Comparison of ENCODE assay signal across 14 cellular contexts in the genomic region with DNA sequence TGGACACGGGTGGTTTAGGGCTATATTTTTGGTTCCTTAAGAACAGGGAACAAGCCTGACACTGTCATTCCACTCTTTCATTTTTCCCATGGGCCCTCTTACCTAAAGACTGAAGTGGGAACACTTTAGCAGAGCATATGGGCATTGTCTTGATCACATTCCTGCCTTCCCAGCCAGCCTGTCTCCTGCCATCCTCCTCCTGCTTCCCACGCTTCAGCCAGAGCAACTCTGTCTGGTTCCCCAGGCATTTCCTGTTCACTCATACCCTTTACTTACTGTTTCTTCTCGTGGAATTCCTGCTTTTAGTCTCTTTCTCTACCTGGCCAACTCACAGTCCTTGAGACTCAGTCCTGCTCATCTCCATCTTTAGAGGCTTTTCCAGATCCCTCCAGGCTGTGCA. TPM values are rescaled to one million over a fixed set of nuclear protein-coding genes. Genes with fewer than 3 reads are reported as not detected.
DNase-seq lines count a peak whose midpoint lies in the region; ATAC-seq and TF ChIP-seq lines count a peak whose summit lies in the region.
"Had no signal": no experiment of that assay in that cellular context is flagged by ENCODE, and none has a peak within 500 bp of the region (broad histone marks: within the 10 kb centered on the region; RNA-seq: fewer than 3 reads in every experiment).

No MANE protein-coding gene starts in this region.

- intact Hi-C loops in lower leg skin (cut with DNase I; ENCODE audit: low total_unique reads), result loop anchor here (5.0 kb wide), 1 partner anchor 441 kb away; no protein-coding TSS in a partner anchor

- no peak overlapping the region for H4K91ac ChIP-seq in H9 (ENCODE audit: insufficient read length, low read depth, low read length)

- DNase-seq in EL (peak; percentile 76), RWPE1 (ENCODE audit: low spot score) (peak; percentile 33), fibroblast of the aortic adventitia (ENCODE audit: low read depth) (peak; percentile 53), progenitor cell of endocrine pancreas (ENCODE audit: low spot score, unreplicated experiment) (no peak), lower leg skin (ENCODE audit: low spot score in 2 of 2) (no peak), H9 (no peak)
- no peak for DNase-seq in central memory CD4-positive, alpha-beta T cell
- DNase-seq: activated B cell treated with CpG ODN at 0.5 μM for 24 hours; activated T-cell treated with anti-CD3 and anti-CD28 coated beads, Interleukin-2, amount 50 U/mL, for 72 hours; stimulated activated CD4-positive, alpha-beta T cell treated with anti-CD3 and anti-CD28 coated beads, Interleukin-4, amount 100 ng/mL, for 24 hours had no signal

- CTCF ChIA-PET in RWPE1 (lab: Yijun Ruan, JAX), result interaction anchor here (0.6 kb wide), 1 partner anchor 10 kb away, joined by 5 read pairs; no protein-coding TSS in a partner anchor

- POLR2A ChIA-PET in RWPE1 (lab: Yijun Ruan, JAX; ENCODE audit: low non-redundant PET), result no interaction called here

- no peak for TF ChIP-seq CTCF in RWPE1 (conservative IDR thresholded peaks at IDR 0.05; ENCODE audit: low read depth)
- no peak for TF ChIP-seq CTCF in fibroblast of the aortic adventitia (IDR thresholded peaks at IDR 0.05; ENCODE audit: insufficient read depth, low read length)
- no peak for TF ChIP-seq CTCF in progenitor cell of endocrine pancreas (IDR thresholded peaks at IDR 0.05; ENCODE audit: unreplicated experiment)
- TF ChIP-seq CTCF in lower leg skin (IDR thresholded peaks at IDR 0.05), result no peak
- TF ChIP-seq CTCF in H9 (conservative IDR thresholded peaks at IDR 0.05), result no peak

- H3K9me3 Mint-ChIP-seq in progenitor cell of endocrine pancreas (ENCODE audit: low read depth) (peaks cover 6% of the 10 kb centered on the region), H9 (peaks cover 5 to 9% of the 10 kb centered on the region in 2 experiments; a peak in 4 of 5 replicates)
- H3K9me3 Mint-ChIP-seq: activated B cell treated with CpG ODN at 0.5 μM for 24 hours; activated T-cell treated with anti-CD3 and anti-CD28 coated beads, Interleukin-2, amount 50 U/mL, for 72 hours; brain had no signal

- no peaks in the 10 kb centered on the region for H3K79me1 ChIP-seq in H9 (ENCODE audit: insufficient read depth, low read depth, low read length, poor library complexity, severe bottlenecking)

- no peaks in the 10 kb centered on the region for H3K79me2 ChIP-seq in H9 (ENCODE audit: insufficient read depth, low read length)

- no peak overlapping the region for H2AFZ ChIP-seq in H9 (ENCODE audit: low read length)

- H3K27ac ChIP-seq in RWPE1, result no peak overlapping the region
- no peak overlapping the region for H3K27ac ChIP-seq in H9 (ENCODE audit: insufficient read length, low read depth, low read length)

- H2BK5ac ChIP-seq in H9 (ENCODE audit: insufficient read length, low read length), result no peak overlapping the region

- TF ChIP-seq POLR2A in lower leg skin (IDR thresholded peaks at IDR 0.05), result no peak

- no peak overlapping the region for H2BK12ac ChIP-seq in H9 (ENCODE audit: insufficient read length, low read depth, low read length)

- H3K27ac Mint-ChIP-seq in progenitor cell of endocrine pancreas, result peak overlapping the region; percentile 77
- peak overlapping the region in 1 of 3 experiments; percentile 54; a peak in 2 of 7 replicates for H3K27ac Mint-ChIP-seq in H9
- H3K27ac Mint-ChIP-seq: activated B cell treated with CpG ODN at 0.5 μM for 24 hours; activated T-cell treated with anti-CD3 and anti-CD28 coated beads, Interleukin-2, amount 50 U/mL, for 72 hours had no signal

- H3K27me3 ChIP-seq in H9 (ENCODE audit: insufficient read depth, low read length), result no peaks in the 10 kb centered on the region

- H3K4ac ChIP-seq in H9 (ENCODE audit: low read depth, low read length), result no peak overlapping the region

- H2BK20ac ChIP-seq in H9 (ENCODE audit: low read depth, low read length, poor library complexity, severe bottlenecking), result no peak overlapping the region

- no peak overlapping the region for H3K23ac ChIP-seq in H9 (ENCODE audit: insufficient read length, low read depth, low read length)

- H3K9ac ChIP-seq in H9 (ENCODE audit: extremely low read depth, insufficient read length, low read length), result no peak overlapping the region

- WGBS in lower leg skin, 2 donors, result 62 to 69% methylated on average over 3 of the region's 3 CpGs
- no CpG with 5 or more reads among the region's 3 CpGs for WGBS in H9 (ENCODE audit: extremely low coverage, insufficient read length, low lambda C conversion rate)

- H3K36me3 Mint-ChIP-seq in progenitor cell of endocrine pancreas (ENCODE audit: insufficient read depth) (peaks cover 40% of the 10 kb centered on the region), H9 (ENCODE audit: insufficient read depth in 1 of 3, low read depth in 3 of 3) (peaks cover 30 to 69% (median 66%) of the 10 kb centered on the region in 3 experiments)

- H3K4me1 Mint-ChIP-seq in progenitor cell of endocrine pancreas (ENCODE audit: low read depth), result peaks cover 12% of the 10 kb centered on the region
- no peaks in the 10 kb centered on the region for H3K4me1 Mint-ChIP-seq in H9
- H3K4me1 Mint-ChIP-seq: brain had no signal

- no peak overlapping the region for H3K56ac ChIP-seq in H9 (ENCODE audit: insufficient read length, low read depth, low read length)

- no peak overlapping the region for H2AK5ac ChIP-seq in H9 (ENCODE audit: insufficient read length, low read length)

- H3K27me3 Mint-ChIP-seq in progenitor cell of endocrine pancreas (no peaks in the 10 kb centered on the region), H9 (ENCODE audit: low read depth) (no peaks in the 10 kb centered on the region)
- H3K27me3 Mint-ChIP-seq: activated B cell treated with CpG ODN at 0.5 μM for 24 hours had no signal

- H3K4me3 Mint-ChIP-seq in progenitor cell of endocrine pancreas (ENCODE audit: low read depth), result no peak overlapping the region
- H3K4me3 Mint-ChIP-seq in H9, result no peak overlapping the region
- H3K4me3 Mint-ChIP-seq: activated B cell treated with CpG ODN at 0.5 μM for 24 hours; activated T-cell treated with anti-CD3 and anti-CD28 coated beads, Interleukin-2, amount 50 U/mL, for 72 hours; brain had no signal

- H4K20me1 ChIP-seq in H9 (ENCODE audit: control insufficient read depth, insufficient read depth, insufficient read length), result no peaks in the 10 kb centered on the region

- no peak overlapping the region for H4K8ac ChIP-seq in H9 (replicated peaks; ENCODE audit: insufficient read length, low read depth, low read length)

- no peaks in the 10 kb centered on the region for H3K4me1 ChIP-seq in H9 (ENCODE audit: insufficient read depth, low read length)

- H3K23me2 ChIP-seq in H9 (ENCODE audit: insufficient read length, low read depth, low read length, poor library complexity, severe bottlenecking), result no peaks in the 10 kb centered on the region

- H3K14ac ChIP-seq in H9 (ENCODE audit: insufficient read depth, low read length), result no peak overlapping the region

- H3K9me3 ChIP-seq in H9 (ENCODE audit: control insufficient read depth, low read depth, low read length), result no peaks in the 10 kb centered on the region

- H2BK120ac ChIP-seq in H9 (ENCODE audit: low read depth, low read length, poor library complexity, severe bottlenecking), result no peak overlapping the region

- H4K5ac ChIP-seq in H9 (ENCODE audit: insufficient read length, low read depth, low read length), result no peak overlapping the region

- H3K4me2 ChIP-seq in H9 (ENCODE audit: insufficient read depth, insufficient read length, low read length), result no peak overlapping the region

- ATAC-seq in GM21723 (IDR thresholded peaks at IDR 0.05; ENCODE audit: unreplicated experiment), result no peak
- ATAC-seq: activated T-cell treated with anti-CD3 and anti-CD28 coated beads, Interleukin-2, amount 50 U/mL, for 72 hours had no signal

- no peak overlapping the region for H3K18ac ChIP-seq in H9 (ENCODE audit: insufficient read length, low read depth, low read length)

- H3K4me3 ChIP-seq in fibroblast of the aortic adventitia (ENCODE audit: low read depth, low read length) (no peak overlapping the region), lower leg skin (ENCODE audit: low read depth, poor library complexity, severe bottlenecking) (no peak overlapping the region)

- H2BK15ac ChIP-seq in H9 (ENCODE audit: low read depth, low read length), result no peak overlapping the region

- no peak overlapping the region for H3T11ph ChIP-seq in H9 (ENCODE audit: low read length)

RNA-seq across cellular contexts. Expression of gene MRPL16, which starts 22.8 kb away (rescaled TPM):
- 25.7 and 29.3 TPM in 2 replicates for total RNA-seq in fibroblast of the aortic adventitia (ENCODE audit: low replicate concordance)
- total RNA-seq in progenitor cell of endocrine pancreas, result 44.2 and 44.7 TPM in 2 replicates
- 10 to 100 TPM; 21.4 to 35.6 (median 28.8) TPM for total RNA-seq in lower leg skin
- total RNA-seq in H9 (2021), result 84.5 and 87.1 TPM in 2 replicates

RNA-seq across cellular contexts. Expression of gene STX3, which starts 32.6 kb away (rescaled TPM):
- total RNA-seq in fibroblast of the aortic adventitia (ENCODE audit: low replicate concordance) (17.9 and 69.6 TPM in 2 replicates), progenitor cell of endocrine pancreas (91.5 and 113 TPM in 2 replicates), lower leg skin (10 to 100 TPM; 23.5 to 39.4 (median 33.4) TPM), H9 (2021) (37.7 and 41.0 TPM in 2 replicates)

RNA-seq across cellular contexts. Expression of gene CBLIF, which starts 57.5 kb away (rescaled TPM):
- total RNA-seq in fibroblast of the aortic adventitia (ENCODE audit: low replicate concordance) (not detected in 2 replicates), progenitor cell of endocrine pancreas (17.9 and 27.1 TPM in 2 replicates), lower leg skin (not detected), H9 (2021) (not detected in 2 replicates)
- total RNA-seq: activated B cell treated with CpG ODN at 0.5 μM for 24 hours; activated T-cell treated with anti-CD3 and anti-CD28 coated beads, Interleukin-2, amount 50 U/mL, for 72 hours; esophagus mucosa; Right ventricle myocardium inferior had no signal

Comparison
In these comparisons a context has a peak if more than half of its experiments do, and no peak if none do; other contexts are left out.
1. DNase-seq: peak in EL (single experiment), RWPE1 (single experiment) and fibroblast of the aortic adventitia (single experiment); none in progenitor cell of endocrine pancreas (single experiment), lower leg skin (0 of 2), central memory CD4-positive, alpha-beta T cell (single experiment) and H9 (single experiment).
2. RNA of gene CBLIF, which starts 57.5 kb away (total RNA-seq): 17.9 to 27.1 TPM in progenitor cell of endocrine pancreas; not detected in fibroblast of the aortic adventitia, not detected in lower leg skin and not detected in H9; every median in the first group is over 10 times any median in the second.